In the genomic region with DNA sequence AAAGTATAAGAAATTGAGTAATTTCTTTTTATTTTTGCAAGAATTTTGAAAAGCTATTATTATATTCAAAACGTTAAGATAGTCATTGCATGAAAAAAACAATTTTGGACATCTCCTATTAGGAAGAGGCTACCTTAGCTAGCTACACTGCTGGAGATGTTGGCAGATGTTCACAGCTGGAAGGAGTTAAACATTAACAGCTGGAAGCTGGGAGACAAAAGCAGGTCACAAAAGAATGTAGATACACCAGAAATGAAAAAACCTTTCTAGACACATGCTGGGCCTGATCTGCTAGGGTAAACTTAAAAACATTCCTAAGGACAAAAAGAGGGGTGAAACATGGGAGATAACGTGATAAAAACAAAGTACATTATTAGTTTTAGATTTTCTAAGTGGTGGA, we compare ENCODE assay signal across 18 cellular contexts.
A peak's percentile ranks its signal among the peaks of the same experiment; 100 is the strongest.
DNase-seq lines count a peak whose midpoint lies in the region; ATAC-seq and TF ChIP-seq lines count a peak whose summit lies in the region.
"Had no signal": no experiment of that assay in that cellular context is flagged by ENCODE, and none has a peak within 500 bp of the region (broad histone marks: within the 10 kb centered on the region; RNA-seq: fewer than 3 reads in every experiment).

No MANE protein-coding gene starts in this region.

- H3K18ac ChIP-seq in H9 (ENCODE audit: insufficient read length, low read depth, low read length): no peak overlapping the region

- H3K14ac ChIP-seq in H9 (ENCODE audit: insufficient read depth, low read length): no peak overlapping the region

- H4K5ac ChIP-seq in H9 (ENCODE audit: insufficient read length, low read depth, low read length): no peak overlapping the region

- H3K9ac ChIP-seq in H9 (ENCODE audit: extremely low read depth, insufficient read length, low read length): no peak overlapping the region
- H3K9ac ChIP-seq: BLaER1, KMS-11, SK-N-SH had no signal

- no peaks in the 10 kb centered on the region for H3K79me1 ChIP-seq in H9 (ENCODE audit: insufficient read depth, low read depth, low read length, poor library complexity, severe bottlenecking)

- no peaks in the 10 kb centered on the region for H3K27me3 ChIP-seq in H9 (ENCODE audit: insufficient read depth, low read length)
- no peaks in the 10 kb centered on the region for H3K27me3 ChIP-seq in ectodermal cell (ENCODE audit: control insufficient read depth, insufficient read depth, low read length, poor library complexity, severe bottlenecking)
- H3K27me3 ChIP-seq: BLaER1, Peyer's patch had no signal

- no peak overlapping the region for H2AK5ac ChIP-seq in H9 (ENCODE audit: insufficient read length, low read length)

- WGBS in H9 (ENCODE audit: extremely low coverage, insufficient read length, low lambda C conversion rate): no CpG with 5 or more reads among the region's 2 CpGs
- 45% methylated on average over 2 of the region's 2 CpGs; no CpG with 5 or more reads in 1 of the 2 experiments for WGBS in ectodermal cell, 2 experiments

- H4K20me1 ChIP-seq in H9 (ENCODE audit: control insufficient read depth, insufficient read depth, insufficient read length): no peaks in the 10 kb centered on the region
- H4K20me1 ChIP-seq: BLaER1 had no signal

- no peaks in the 10 kb centered on the region for H3K36me3 ChIP-seq in ectodermal cell (ENCODE audit: control insufficient read depth, insufficient read depth, low read length)

- H3K27ac ChIP-seq in H9 (ENCODE audit: insufficient read length, low read depth, low read length) (peak overlapping the region; percentile 77), ectodermal cell (ENCODE audit: insufficient read depth, low read depth, low read length, poor library complexity, severe bottlenecking) (peak overlapping the region; percentile 55)
- H3K27ac ChIP-seq: BLaER1, KMS-11, Peyer's patch had no signal

- H3K4ac ChIP-seq in H9 (ENCODE audit: low read depth, low read length): no peak overlapping the region

- H2BK20ac ChIP-seq in H9 (ENCODE audit: low read depth, low read length, poor library complexity, severe bottlenecking): no peak overlapping the region

- H3K27ac Mint-ChIP-seq in H9 (peak overlapping the region; percentile 0 to 98 (median 89); a peak in 5 of 7 replicates), type B pancreatic cell (peak overlapping the region; percentile 50)
- H3K27ac Mint-ChIP-seq: CD8-positive, alpha-beta memory T cell had no signal

- no peak for ATAC-seq in GM21360 (IDR thresholded peaks at IDR 0.05; ENCODE audit: unreplicated experiment)
- ATAC-seq in HG03442 (IDR thresholded peaks at IDR 0.05; ENCODE audit: unreplicated experiment): no peak

- no peak overlapping the region for H2BK12ac ChIP-seq in H9 (ENCODE audit: insufficient read length, low read depth, low read length)

- H3K4me3 Mint-ChIP-seq in H9 (peak overlapping the region in 1 of 2 experiments; percentile 1; a peak in 1 of 5 replicates), type B pancreatic cell (peak overlapping the region; percentile 32)
- H3K4me3 Mint-ChIP-seq: CD8-positive, alpha-beta memory T cell had no signal

- H2AFZ ChIP-seq in H9 (ENCODE audit: low read length): no peak overlapping the region

- no peak overlapping the region for H3K56ac ChIP-seq in H9 (ENCODE audit: insufficient read length, low read depth, low read length)

- no peak for TF ChIP-seq CTCF in H9 (conservative IDR thresholded peaks at IDR 0.05)
- TF ChIP-seq CTCF in type B pancreatic cell (conservative IDR thresholded peaks at IDR 0.05): no peak

- H3T11ph ChIP-seq in H9 (ENCODE audit: low read length): no peak overlapping the region

- H3K23ac ChIP-seq in H9 (ENCODE audit: insufficient read length, low read depth, low read length): no peak overlapping the region

- no peak overlapping the region for H4K8ac ChIP-seq in H9 (replicated peaks; ENCODE audit: insufficient read length, low read depth, low read length)

- H3K4me1 Mint-ChIP-seq in H9 (peaks cover 24 to 46% of the 10 kb centered on the region in 2 experiments), type B pancreatic cell (ENCODE audit: unreplicated experiment) (peaks cover 26% of the 10 kb centered on the region)
- H3K4me1 Mint-ChIP-seq: CD8-positive, alpha-beta memory T cell had no signal

- H3K9me3 Mint-ChIP-seq in H9 (no peaks in the 10 kb centered on the region), type B pancreatic cell (no peaks in the 10 kb centered on the region)

- DNase-seq in H9 (no peak), iPS-NIHi11 (ENCODE audit: low spot score) (peak; percentile 8), type B pancreatic cell (ENCODE audit: extremely low spot score, unreplicated experiment) (no peak)
- DNase-seq in activated effector memory CD4-positive, alpha-beta T cell treated with anti-CD3 and anti-CD28 coated beads, Interleukin-2, amount 50 U/mL, for 16 hours: no peak
- DNase-seq: CD8-positive, alpha-beta memory T cell; HCEC 1CT; NCI-H1417; NCI-H2029; NCI-H2171 treated with DMSO at 0.1 percent for 48 hours; NCI-H510A; Peyer's patch; Right ventricle myocardium superior; SK-N-SH had no signal

- no peaks in the 10 kb centered on the region for H3K23me2 ChIP-seq in H9 (ENCODE audit: insufficient read length, low read depth, low read length, poor library complexity, severe bottlenecking)

- H3K27me3 Mint-ChIP-seq in H9 (ENCODE audit: low read depth): no peaks in the 10 kb centered on the region
- H3K27me3 Mint-ChIP-seq in type B pancreatic cell: no peaks in the 10 kb centered on the region

- H3K4me1 ChIP-seq in H9 (ENCODE audit: insufficient read depth, low read length) (peaks cover 10% of the 10 kb centered on the region), ectodermal cell (ENCODE audit: control insufficient read depth, insufficient read depth, low read length) (peaks cover 11% of the 10 kb centered on the region)
- H3K4me1 ChIP-seq: BLaER1 had no signal

- no peaks in the 10 kb centered on the region for H3K9me3 ChIP-seq in H9 (ENCODE audit: control insufficient read depth, low read depth, low read length)
- H3K9me3 ChIP-seq in ectodermal cell (ENCODE audit: control insufficient read depth, low read length): no peaks in the 10 kb centered on the region
- H3K9me3 ChIP-seq: BLaER1, Peyer's patch, SK-N-SH had no signal

- no peak overlapping the region for H3K4me3 ChIP-seq in ectodermal cell (ENCODE audit: insufficient read depth, low read depth, low read length)
- H3K4me3 ChIP-seq: BLaER1, Peyer's patch had no signal

- H3K36me3 Mint-ChIP-seq in H9 (ENCODE audit: insufficient read depth in 1 of 3, low read depth in 3 of 3) (peaks cover 4 to 6% (median 4%) of the 10 kb centered on the region in 3 experiments; a peak in 6 of 7 replicates), type B pancreatic cell (peaks cover 27% of the 10 kb centered on the region)

- no peaks in the 10 kb centered on the region for H3K79me2 ChIP-seq in H9 (ENCODE audit: insufficient read depth, low read length)

- H2BK120ac ChIP-seq in H9 (ENCODE audit: low read depth, low read length, poor library complexity, severe bottlenecking): no peak overlapping the region

- H2BK5ac ChIP-seq in H9 (ENCODE audit: insufficient read length, low read length): no peak overlapping the region

- H3K4me2 ChIP-seq in H9 (ENCODE audit: insufficient read depth, insufficient read length, low read length): peak overlapping the region; percentile 25
- H3K4me2 ChIP-seq: BLaER1, KMS-11, SK-N-SH had no signal

- H4K91ac ChIP-seq in H9 (ENCODE audit: insufficient read length, low read depth, low read length): no peak overlapping the region

- no peak overlapping the region for H2BK15ac ChIP-seq in H9 (ENCODE audit: low read depth, low read length)
